1 cellular context compared by ENCODE assay signal in genomic region chr17:28902819-28903545, GRCh38.
A peak's percentile ranks its signal among the peaks of the same experiment; 100 is the strongest.
TF ChIP-seq lines count a peak whose summit lies in the region.

TSS of gene DHRS13 (minus strand) at chr17:28903079. CDS start at chr17:28902944, 135 bp downstream.

TF ChIP-seq in HepG2, 621 proteins besides CTCF, POLR2A, EP300 and RAD21 (continued from another document and continues in another):
- TF ChIP-seq ZBTB2 (CRISPR knock-in tag; IDR thresholded peaks at IDR 0.05; ENCODE audit: low read depth), result peak; percentile 79
- TF ChIP-seq PAXIP1 (CRISPR knock-in tag; conservative IDR thresholded peaks at IDR 0.05), result peak; percentile 68
- TF ChIP-seq SKIL (CRISPR knock-in tag; IDR thresholded peaks at IDR 0.05; ENCODE audit: borderline replicate concordance), result 0 out of 2 replicates have a peak, but pooled peaks have one; percentile 24
- TF ChIP-seq TRAFD1 (CRISPR knock-in tag; IDR thresholded peaks at IDR 0.05; ENCODE audit: borderline replicate concordance), result no peak
- no peak for TF ChIP-seq ISX (CRISPR knock-in tag; conservative IDR thresholded peaks at IDR 0.05)
- peak; percentile 94 for TF ChIP-seq ZNF646 (CRISPR knock-in tag; IDR thresholded peaks at IDR 0.05)
- TF ChIP-seq SP1 (IDR thresholded peaks at IDR 0.05), result no peak
- TF ChIP-seq SP1 (CRISPR knock-in tag; IDR thresholded peaks at IDR 0.05), result peak; percentile 86
- TF ChIP-seq NCOA5 (CRISPR knock-in tag; IDR thresholded peaks at IDR 0.05), result no peak
- TF ChIP-seq FOXA1 (IDR thresholded peaks at IDR 0.05), result no peak
- TF ChIP-seq FOXA1 (CRISPR knock-in tag; IDR thresholded peaks at IDR 0.05), result peak; percentile 69
- peak; percentile 85 for TF ChIP-seq ZNF619 (CRISPR knock-in tag; IDR thresholded peaks at IDR 0.05)
- TF ChIP-seq NPAS2 (CRISPR knock-in tag; IDR thresholded peaks at IDR 0.05; ENCODE audit: borderline replicate concordance), result no peak
- TF ChIP-seq ZNF281 (CRISPR knock-in tag; IDR thresholded peaks at IDR 0.05; ENCODE audit: borderline replicate concordance), result no peak; the same call in 1 of the 2 replicates
- no peak for TF ChIP-seq ZNF317 (CRISPR knock-in tag; IDR thresholded peaks at IDR 0.05)
- TF ChIP-seq ZBTB42 (CRISPR knock-in tag; IDR thresholded peaks at IDR 0.05), result no peak
- TF ChIP-seq LRRFIP1 (CRISPR knock-in tag; conservative IDR thresholded peaks at IDR 0.05), result no peak
- peak; percentile 73; the same call in 1 of the 2 replicates for TF ChIP-seq ZGPAT (CRISPR knock-in tag; IDR thresholded peaks at IDR 0.05)
- peak; percentile 49; the same call in 1 of the 2 replicates for TF ChIP-seq ZNF143 (CRISPR knock-in tag; IDR thresholded peaks at IDR 0.05)
- no peak for TF ChIP-seq ATF1 (CRISPR knock-in tag; IDR thresholded peaks at IDR 0.05)
- TF ChIP-seq ONECUT2 (CRISPR knock-in tag; IDR thresholded peaks at IDR 0.05), result no peak
- no peak for TF ChIP-seq ZNF446 (CRISPR knock-in tag; IDR thresholded peaks at IDR 0.05)
- no peak for TF ChIP-seq ELF4 (CRISPR knock-in tag; IDR thresholded peaks at IDR 0.05; ENCODE audit: borderline replicate concordance)
- TF ChIP-seq ZBTB25 (CRISPR knock-in tag; IDR thresholded peaks at IDR 0.05), result peak; percentile 48; the same call in 1 of the 2 replicates
- TF ChIP-seq ZFP62 (CRISPR knock-in tag; IDR thresholded peaks at IDR 0.05), result no peak
- TF ChIP-seq ETV6 (CRISPR knock-in tag; conservative IDR thresholded peaks at IDR 0.05), result 0 out of 2 replicates have a peak, but pooled peaks have one; percentile 59
